ENCODE assay signal across 9 cellular contexts in the genomic region with DNA sequence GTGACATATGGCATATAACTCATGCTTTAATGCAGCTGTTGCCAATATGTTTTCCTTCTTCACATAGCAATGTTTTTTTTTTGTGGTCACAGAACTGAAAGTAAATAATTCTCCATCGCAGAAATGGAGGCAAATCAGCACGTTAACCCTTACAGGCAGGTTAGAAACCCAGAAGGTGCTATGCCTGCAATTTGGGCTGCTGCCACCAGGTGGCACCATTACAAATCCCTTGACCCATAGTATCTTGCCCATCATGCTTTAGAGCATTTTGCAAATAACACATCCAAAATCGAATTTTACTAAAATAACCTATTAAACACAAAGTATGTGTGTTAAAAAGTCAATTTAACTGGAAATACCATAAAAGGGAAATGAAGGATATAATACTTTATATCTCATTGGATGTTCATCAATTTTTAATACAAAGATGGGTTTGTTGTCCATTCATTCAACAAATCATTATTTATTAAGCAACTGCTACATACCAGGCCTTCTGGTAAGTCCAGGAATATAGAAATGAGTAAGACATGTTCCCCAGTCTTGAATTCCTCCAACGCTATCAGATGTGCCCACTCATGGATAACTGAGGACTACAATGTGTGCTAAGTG.
DNase-seq lines count a peak whose midpoint lies in the region; ATAC-seq and TF ChIP-seq lines count a peak whose summit lies in the region.
"Had no signal": no experiment of that assay in that cellular context is flagged by ENCODE, and none has a peak within 500 bp of the region (broad histone marks: within the 10 kb centered on the region; RNA-seq: fewer than 3 reads in every experiment).

No MANE protein-coding gene starts in this region.

- no peak overlapping the region for H3K27ac ChIP-seq in testis

- DNase-seq in stimulated activated CD4-positive, alpha-beta T cell treated with anti-CD3 and anti-CD28 coated beads, Interleukin-2, amount 100 ng/mL, for 48 hours = peak; percentile 5 to 25
- no peak for DNase-seq in stimulated activated CD4-positive, alpha-beta T cell treated with anti-CD3 and anti-CD28 coated beads, Interleukin-4, amount 100 ng/mL, for 1 hour
- peak; percentile 70 for DNase-seq in NCI-H526 treated with DMSO at 0.1 percent for 48 hours (lab: John Stamatoyannopoulos, UW)
- DNase-seq in epithelial cell of proximal tubule (ENCODE audit: low read depth) = no peak
- peak; percentile 61 for DNase-seq in testis
- no peak for DNase-seq in UCSD-AML1 (lab: John Stamatoyannopoulos, UW; ENCODE audit: unreplicated experiment)
- DNase-seq: naive thymus-derived CD8-positive, alpha-beta T cell had no signal

- WGBS in testis, 2 donors = 47 to 52% methylated on average over 4 of the region's 4 CpGs

- H3K4me3 ChIP-seq in epithelial cell of proximal tubule (ENCODE audit: low read depth, low read length) (no peak overlapping the region), testis (no peak overlapping the region)

- no peaks in the 10 kb centered on the region for H3K27me3 ChIP-seq in testis

- ATAC-seq in GM19328 (IDR thresholded peaks at IDR 0.05; ENCODE audit: unreplicated experiment) = no peak
- no peak for ATAC-seq in GM21717 (IDR thresholded peaks at IDR 0.05; ENCODE audit: unreplicated experiment)
- ATAC-seq: naive thymus-derived CD8-positive, alpha-beta T cell had no signal

- H3K4me1 ChIP-seq in testis = no peaks in the 10 kb centered on the region

- TF ChIP-seq POLR2A in testis (IDR thresholded peaks at IDR 0.05) = no peak

- TF ChIP-seq CTCF in epithelial cell of proximal tubule (conservative IDR thresholded peaks at IDR 0.05; ENCODE audit: low read depth, low read length) (peak; percentile 69), testis (IDR thresholded peaks at IDR 0.05) (peak; percentile 58 to 77 (median 66))

- intact Hi-C loops in testis (cut with DNase I; ENCODE audit: low total_unique reads) = no loop called here

- no peaks in the 10 kb centered on the region for H3K36me3 ChIP-seq in testis (ENCODE audit: low read depth, missing control alignments)

- no peaks in the 10 kb centered on the region for H3K9me3 ChIP-seq in testis

Comparison
In these comparisons a context has a peak if more than half of its experiments do, and no peak if none do; other contexts are left out.
1. DNase-seq: peak in stimulated activated CD4-positive, alpha-beta T cell treated with anti-CD3 and anti-CD28 coated beads, Interleukin-2, amount 100 ng/mL, for 48 hours (2 of 2), NCI-H526 treated with DMSO at 0.1 percent for 48 hours (single experiment) and testis (single experiment); none in stimulated activated CD4-positive, alpha-beta T cell treated with anti-CD3 and anti-CD28 coated beads, Interleukin-4, amount 100 ng/mL, for 1 hour (single experiment), epithelial cell of proximal tubule (single experiment) and UCSD-AML1 (single experiment).